12 cellular contexts compared by ENCODE assay signal in the genomic region with DNA sequence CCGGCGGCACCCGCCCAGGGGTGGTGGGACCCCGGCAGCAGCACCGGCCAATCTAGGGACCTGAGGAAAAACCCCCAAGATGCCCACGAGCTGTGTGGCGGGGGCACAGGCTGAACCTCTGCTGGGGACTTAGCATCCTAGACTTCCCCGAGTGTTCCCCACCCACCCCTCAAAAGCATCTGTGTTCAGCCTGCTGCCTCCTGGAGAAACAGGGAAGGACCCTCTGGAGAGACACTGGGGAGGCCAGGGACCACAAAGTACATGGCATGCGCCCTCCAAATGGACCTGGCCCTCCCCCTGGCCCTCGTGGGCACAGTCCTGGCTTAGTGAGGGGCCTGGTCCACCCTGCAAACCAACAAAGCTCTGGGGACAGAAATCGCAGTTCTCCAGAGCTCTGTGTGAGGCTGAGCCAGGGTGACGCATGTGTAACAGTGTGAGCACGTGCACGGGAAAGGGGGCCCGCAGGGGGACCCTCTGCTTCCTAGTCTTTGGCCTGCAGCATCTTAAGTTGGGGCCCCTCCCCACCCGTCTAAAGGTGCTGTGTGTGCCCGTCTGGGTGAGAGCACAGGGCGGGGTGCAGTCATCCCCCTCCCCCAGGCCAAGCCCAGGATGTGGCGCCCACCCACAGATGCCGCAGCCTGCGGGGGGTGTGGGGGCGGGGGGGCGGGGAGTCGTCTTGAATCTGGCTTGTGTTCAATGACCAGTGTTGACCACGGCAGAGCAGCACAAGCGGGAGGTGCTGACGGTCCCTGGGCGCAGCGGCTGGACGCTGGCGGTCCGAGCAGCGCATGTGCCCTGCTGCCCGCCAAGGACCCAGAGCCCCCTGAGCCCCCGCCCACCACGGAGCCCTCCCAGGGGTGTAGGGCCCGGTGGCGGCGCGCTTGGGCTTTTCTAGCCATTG. TPM values are rescaled to one million over a fixed set of nuclear protein-coding genes. Genes with fewer than 3 reads are reported as not detected.
DNase-seq lines count a peak whose midpoint lies in the region; ATAC-seq and TF ChIP-seq lines count a peak whose summit lies in the region.
"Had no signal": no experiment of that assay in that cellular context is flagged by ENCODE, and none has a peak within 500 bp of the region (broad histone marks: within the 10 kb centered on the region; RNA-seq: fewer than 3 reads in every experiment).

No MANE protein-coding gene starts in this region.

- CTCF ChIA-PET in HEK293 (lab: Yijun Ruan, JAX), result interaction anchor here (0.6 to 0.9 kb wide), 4 partner anchors 12 to 421 kb away, joined by 3 read pairs; no protein-coding TSS in a partner anchor

- peaks cover 0 to 17% (median 4%) of the 10 kb centered on the region in 5 donors for H3K27me3 Mint-ChIP-seq in naive thymus-derived CD8-positive, alpha-beta T cell

- H3K4me3 Mint-ChIP-seq in naive thymus-derived CD8-positive, alpha-beta T cell, result peak overlapping the region in 2 of 10 donors; percentile 26 to 31

- ATAC-seq in naive thymus-derived CD8-positive, alpha-beta T cell, result peak; percentile 63 to 87
- ATAC-seq in HG03159 (IDR thresholded peaks at IDR 0.05; ENCODE audit: unreplicated experiment) (no peak), HG02798 (IDR thresholded peaks at IDR 0.05; ENCODE audit: poor library complexity, unreplicated experiment) (no peak)

- no peak for TF ChIP-seq CTCF in BE2C (IDR thresholded peaks at IDR 0.05; ENCODE audit: low read depth, low read length)
- TF ChIP-seq CTCF in HEK293 (tag by site-specific recombination; IDR thresholded peaks at IDR 0.05), result no peak

- H3K36me3 Mint-ChIP-seq in naive thymus-derived CD8-positive, alpha-beta T cell, result no peaks in the 10 kb centered on the region

- H3K9me3 Mint-ChIP-seq in naive thymus-derived CD8-positive, alpha-beta T cell, result no peaks in the 10 kb centered on the region

- H3K36me3 ChIP-seq in BE2C, result no peaks in the 10 kb centered on the region
- no peaks in the 10 kb centered on the region for H3K36me3 ChIP-seq in HEK293 (ENCODE audit: control insufficient read depth in 2 of 2, insufficient read depth in 1 of 2, low read length in 2 of 2)

- no peak overlapping the region for H3K27ac ChIP-seq in HEK293 (ENCODE audit: extremely low read depth, low read depth, low read length)

- H3K4me1 ChIP-seq in BE2C (peaks cover 16% of the 10 kb centered on the region), HEK293 (ENCODE audit: control insufficient read depth, insufficient read depth, low read length) (no peaks in the 10 kb centered on the region)

- no peaks in the 10 kb centered on the region for H3K27me3 ChIP-seq in BE2C

- no peak for DNase-seq in BE2C
- peak; percentile 28 to 36 for DNase-seq in activated T-cell treated with anti-CD3 and anti-CD28 coated beads, Interleukin-2, amount 50 U/mL, for 48 hours
- peak in 8 of 10 donors; percentile 4 to 67 (median 31) for DNase-seq in naive thymus-derived CD8-positive, alpha-beta T cell
- no peak for DNase-seq in T-helper 9 cell
- no peak for DNase-seq in germinal center (ENCODE audit: low spot score)
- DNase-seq: NCI-H774 had no signal

- peaks cover 0 to 6% (median 1%) of the 10 kb centered on the region in 4 donors for H3K4me1 Mint-ChIP-seq in naive thymus-derived CD8-positive, alpha-beta T cell

- POLR2A ChIA-PET in HEK293 (lab: Yijun Ruan, JAX), result no interaction called here
- POLR2A ChIA-PET in naive thymus-derived CD8-positive, alpha-beta T cell (lab: Charles Lee), result no interaction called here

- H3K27ac Mint-ChIP-seq in naive thymus-derived CD8-positive, alpha-beta T cell, result no peak overlapping the region

- peak overlapping the region; percentile 53 for H3K4me3 ChIP-seq in BE2C (ENCODE audit: low read depth, low read length)
- peak overlapping the region; percentile 9 for H3K4me3 ChIP-seq in HEK293 (ENCODE audit: low read depth, low read length)
- H3K4me3 ChIP-seq: lung had no signal

- H3K9me3 ChIP-seq in BE2C (no peaks in the 10 kb centered on the region), HEK293 (ENCODE audit: control insufficient read depth, insufficient read depth, low read depth, low read length) (no peaks in the 10 kb centered on the region)

TF ChIP-seq in HEK293, 187 proteins besides CTCF, POLR2A, EP300 and RAD21:
- TF ChIP-seq, protein P1, sequence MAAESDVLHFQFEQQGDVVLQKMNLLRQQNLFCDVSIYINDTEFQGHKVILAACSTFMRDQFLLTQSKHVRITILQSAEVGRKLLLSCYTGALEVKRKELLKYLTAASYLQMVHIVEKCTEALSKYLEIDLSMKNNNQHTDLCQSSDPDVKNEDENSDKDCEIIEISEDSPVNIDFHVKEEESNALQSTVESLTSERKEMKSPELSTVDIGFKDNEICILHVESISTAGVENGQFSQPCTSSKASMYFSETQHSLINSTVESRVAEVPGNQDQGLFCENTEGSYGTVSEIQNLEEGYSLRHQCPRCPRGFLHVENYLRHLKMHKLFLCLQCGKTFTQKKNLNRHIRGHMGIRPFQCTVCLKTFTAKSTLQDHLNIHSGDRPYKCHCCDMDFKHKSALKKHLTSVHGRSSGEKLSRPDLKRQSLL (tag by site-specific recombination; IDR thresholded peaks at IDR 0.05), result no peak
- 0 out of 2 replicates have a peak, but pooled peaks have one; percentile 15 for TF ChIP-seq ZFHX2 (tag by site-specific recombination; conservative IDR thresholded peaks at IDR 0.05)
- peak; percentile 49 for TF ChIP-seq GLIS2 (tag by site-specific recombination; IDR thresholded peaks at IDR 0.05)
- TF ChIP-seq ZNF558 (tag by site-specific recombination; IDR thresholded peaks at IDR 0.05), result no peak
- TF ChIP-seq ZIC2 (tag by site-specific recombination; IDR thresholded peaks at IDR 0.05), result peak; percentile 43
- no peak for TF ChIP-seq ZNF837 (tag by site-specific recombination; IDR thresholded peaks at IDR 0.05)

RNA-seq across cellular contexts. Expression of gene KCNT1, which starts 0.7 kb away (rescaled TPM):
- polyA plus RNA-seq in BE2C (2012; ENCODE audit: insufficient read depth, insufficient read length, low read depth), result 55.4 TPM
- total RNA-seq in naive thymus-derived CD8-positive, alpha-beta T cell, result not detected
- not detected for polyA plus RNA-seq in naive thymus-derived CD8-positive, alpha-beta T cell

RNA-seq across cellular contexts. Expression of gene SOHLH1, which starts 2.0 kb away (rescaled TPM):
- 6.7 TPM for polyA plus RNA-seq in BE2C (2012; ENCODE audit: insufficient read depth, insufficient read length, low read depth)
- total RNA-seq in naive thymus-derived CD8-positive, alpha-beta T cell, result not detected
- polyA plus RNA-seq in naive thymus-derived CD8-positive, alpha-beta T cell, result not detected
- total RNA-seq: lung, urinary bladder had no signal
- polyA plus RNA-seq: esophagus, lung, urinary bladder had no signal

RNA-seq across cellular contexts. Expression of gene LCN9, which starts 38.2 kb away (rescaled TPM):
- not detected for polyA plus RNA-seq in BE2C (2012; ENCODE audit: insufficient read depth, insufficient read length, low read depth)
- not detected for total RNA-seq in naive thymus-derived CD8-positive, alpha-beta T cell
- not detected for polyA plus RNA-seq in naive thymus-derived CD8-positive, alpha-beta T cell
- total RNA-seq: lung, urinary bladder had no signal
- polyA plus RNA-seq: esophagus, lung, urinary bladder had no signal

Comparison
In these comparisons a context has a peak if more than half of its experiments do, and no peak if none do; other contexts are left out.
1. DNase-seq: peak in activated T-cell treated with anti-CD3 and anti-CD28 coated beads, Interleukin-2, amount 50 U/mL, for 48 hours (2 of 2) and naive thymus-derived CD8-positive, alpha-beta T cell (8 of 10); none in BE2C (single experiment), T-helper 9 cell (single experiment) and germinal center (single experiment).
2. ATAC-seq: peak in naive thymus-derived CD8-positive, alpha-beta T cell (2 of 2); none in HG03159 (single experiment) and HG02798 (single experiment).